Comparison of ENCODE assay signal across 8 cellular contexts in genomic region chr2:135948642-135949355, GRCh38. TPM values are rescaled to one million over a fixed set of nuclear protein-coding genes. Genes with fewer than 3 reads are reported as not detected.
A peak's percentile ranks its signal among the peaks of the same experiment; 100 is the strongest.
DNase-seq lines count a peak whose midpoint lies in the region; ATAC-seq and TF ChIP-seq lines count a peak whose summit lies in the region.

No MANE protein-coding gene starts in this region.

- peak overlapping the region; percentile 91 for H3K27ac ChIP-seq in CD4-positive, CD25-positive, alpha-beta regulatory T cell (ENCODE audit: insufficient read depth, low read length, poor library complexity, severe bottlenecking)
- H3K27ac ChIP-seq in esophagus muscularis mucosa (replicated peaks in 1 of 4) = no peak overlapping the region

- ATAC-seq in CD4-positive, CD25-positive, alpha-beta regulatory T cell (ENCODE audit: low read depth in 2 of 2) = peak; percentile 73 to 84
- peak; percentile 69 for ATAC-seq in GM21381 (IDR thresholded peaks at IDR 0.05; ENCODE audit: unreplicated experiment)
- ATAC-seq in activated naive CD8-positive, alpha-beta T cell treated with anti-CD3 and anti-CD28 coated beads, Interleukin-2, amount 50 U/mL, for 24 hours = peak; percentile 81
- peak in 1 of 2 donors; percentile 33 for ATAC-seq in naive thymus-derived CD8-positive, alpha-beta T cell

- WGBS in esophagus muscularis mucosa = 81% methylated on average over 9 of the region's 9 CpGs

- peak overlapping the region; percentile 45 for H3K4me3 ChIP-seq in CD4-positive, CD25-positive, alpha-beta regulatory T cell (ENCODE audit: low read depth, low read length)
- no peak overlapping the region for H3K4me3 ChIP-seq in esophagus muscularis mucosa

- H3K4me3 Mint-ChIP-seq in CD4-positive, CD25-positive, alpha-beta regulatory T cell = peak overlapping the region; percentile 76 to 80 (median 76)
- peak overlapping the region; percentile 38 for H3K4me3 Mint-ChIP-seq in activated naive CD8-positive, alpha-beta T cell treated with anti-CD3 and anti-CD28 coated beads, Interleukin-2, amount 50 U/mL, for 24 hours
- peak overlapping the region in 2 of 10 donors; percentile 62 to 64 for H3K4me3 Mint-ChIP-seq in naive thymus-derived CD8-positive, alpha-beta T cell

- H3K36me3 Mint-ChIP-seq in CD4-positive, CD25-positive, alpha-beta regulatory T cell = peaks cover 35% of the 10 kb centered on the region
- H3K36me3 Mint-ChIP-seq in activated naive CD8-positive, alpha-beta T cell treated with anti-CD3 and anti-CD28 coated beads, Interleukin-2, amount 50 U/mL, for 24 hours (ENCODE audit: low read depth) = peaks cover 50% of the 10 kb centered on the region
- H3K36me3 Mint-ChIP-seq in naive thymus-derived CD8-positive, alpha-beta T cell = peaks cover 0 to 43% (median 29%) of the 10 kb centered on the region in 3 donors

- TF ChIP-seq EP300 in Ishikawa (IDR thresholded peaks at IDR 0.05; ENCODE audit: borderline replicate concordance) (no peak), esophagus muscularis mucosa (IDR thresholded peaks at IDR 0.05) (no peak)

- no peak for TF ChIP-seq CTCF in esophagus muscularis mucosa (IDR thresholded peaks at IDR 0.05)

- H3K27me3 Mint-ChIP-seq in CD4-positive, CD25-positive, alpha-beta regulatory T cell = no peaks in the 10 kb centered on the region
- H3K27me3 Mint-ChIP-seq in activated naive CD8-positive, alpha-beta T cell treated with anti-CD3 and anti-CD28 coated beads, Interleukin-2, amount 50 U/mL, for 24 hours = no peaks in the 10 kb centered on the region
- H3K27me3 Mint-ChIP-seq in naive thymus-derived CD8-positive, alpha-beta T cell = no peaks in the 10 kb centered on the region

- peaks cover 32% of the 10 kb centered on the region for H3K4me1 ChIP-seq in CD4-positive, CD25-positive, alpha-beta regulatory T cell (ENCODE audit: control insufficient read depth, insufficient read depth, low read length, poor library complexity, severe bottlenecking)
- peaks cover 16 to 46% (median 31%) of the 10 kb centered on the region in 4 donors for H3K4me1 ChIP-seq in esophagus muscularis mucosa

- DNase-seq in CD4-positive, CD25-positive, alpha-beta regulatory T cell = peak; percentile 43 to 66 (median 65)
- no peak for DNase-seq in activated naive CD8-positive, alpha-beta T cell treated with anti-CD3 and anti-CD28 coated beads, Interleukin-2, amount 50 U/mL, for 24 hours
- no peak for DNase-seq in naive thymus-derived CD8-positive, alpha-beta T cell
- DNase-seq in NCI-H446 (lab: John Stamatoyannopoulos, UW) (no peak), middle frontal gyrus (ENCODE audit: extremely low spot score, low spot score) (no peak), esophagus muscularis mucosa (ENCODE audit: extremely low spot score) (no peak)

- intact Hi-C loops in esophagus muscularis mucosa (cut with DNase I) = no loop called here

- H3K36me3 ChIP-seq in CD4-positive, CD25-positive, alpha-beta regulatory T cell (ENCODE audit: control insufficient read depth, insufficient read depth, low read length) = peaks cover 7% of the 10 kb centered on the region
- peaks cover 0 to 12% (median 3%) of the 10 kb centered on the region in 4 donors for H3K36me3 ChIP-seq in esophagus muscularis mucosa

- H3K27me3 ChIP-seq in CD4-positive, CD25-positive, alpha-beta regulatory T cell (ENCODE audit: control insufficient read depth, insufficient read depth, low read length) = no peaks in the 10 kb centered on the region
- no peaks in the 10 kb centered on the region for H3K27me3 ChIP-seq in esophagus muscularis mucosa

- H3K27ac Mint-ChIP-seq in CD4-positive, CD25-positive, alpha-beta regulatory T cell = peak overlapping the region; percentile 94 to 96 (median 96)
- H3K27ac Mint-ChIP-seq in activated naive CD8-positive, alpha-beta T cell treated with anti-CD3 and anti-CD28 coated beads, Interleukin-2, amount 50 U/mL, for 24 hours = peak overlapping the region; percentile 78
- H3K27ac Mint-ChIP-seq in naive thymus-derived CD8-positive, alpha-beta T cell = peak overlapping the region in 6 of 10 donors; percentile 53 to 97 (median 76)

- H3K4me1 Mint-ChIP-seq in CD4-positive, CD25-positive, alpha-beta regulatory T cell = peaks cover 44 to 69% (median 58%) of the 10 kb centered on the region in 4 donors
- peaks cover 58% of the 10 kb centered on the region for H3K4me1 Mint-ChIP-seq in activated naive CD8-positive, alpha-beta T cell treated with anti-CD3 and anti-CD28 coated beads, Interleukin-2, amount 50 U/mL, for 24 hours
- H3K4me1 Mint-ChIP-seq in naive thymus-derived CD8-positive, alpha-beta T cell = peaks cover 18 to 62% (median 59%) of the 10 kb centered on the region in 4 donors

- POLR2A ChIA-PET in naive thymus-derived CD8-positive, alpha-beta T cell (lab: Charles Lee) = interaction anchor here (0.5 to 1.4 kb wide), 4 partner anchors 9 to 300 kb away, joined by 3 to 4 read pairs (median 4); no protein-coding TSS in a partner anchor

- H3K9me3 ChIP-seq in CD4-positive, CD25-positive, alpha-beta regulatory T cell (ENCODE audit: control insufficient read depth in 2 of 2, low read length in 2 of 2) = no peaks in the 10 kb centered on the region
- no peaks in the 10 kb centered on the region for H3K9me3 ChIP-seq in esophagus muscularis mucosa

- H3K9me3 Mint-ChIP-seq in CD4-positive, CD25-positive, alpha-beta regulatory T cell = peaks cover 0 to 4% (median 0%) of the 10 kb centered on the region in 7 donors
- peaks cover 5% of the 10 kb centered on the region for H3K9me3 Mint-ChIP-seq in activated naive CD8-positive, alpha-beta T cell treated with anti-CD3 and anti-CD28 coated beads, Interleukin-2, amount 50 U/mL, for 24 hours
- no peaks in the 10 kb centered on the region for H3K9me3 Mint-ChIP-seq in naive thymus-derived CD8-positive, alpha-beta T cell

- no peak for TF ChIP-seq POLR2A in esophagus muscularis mucosa (IDR thresholded peaks at IDR 0.05; ENCODE audit: low read depth)

- TF ChIP-seq RAD21 in Ishikawa (IDR thresholded peaks at IDR 0.05; ENCODE audit: low read depth) = no peak

TF ChIP-seq in Ishikawa, 13 proteins besides CTCF, POLR2A, EP300 and RAD21:
- no peak for TF ChIP-seq MAX (IDR thresholded peaks at IDR 0.05)
- peak; percentile 35; the same call in 1 of the 2 replicates for TF ChIP-seq TEAD4 (IDR thresholded peaks at IDR 0.05)

RNA-seq across cellular contexts. Expression of gene DARS1, which starts 36.6 kb away (rescaled TPM):
- total RNA-seq in CD4-positive, CD25-positive, alpha-beta regulatory T cell = 51.8 TPM
- 100 to 1,000 TPM; 119 to 144 (median 130) TPM for polyA plus RNA-seq in CD4-positive, CD25-positive, alpha-beta regulatory T cell
- total RNA-seq in naive thymus-derived CD8-positive, alpha-beta T cell = 10 to 100 TPM; 58.5 to 59.4 TPM
- 100 to 1,000 TPM; 129 to 135 (median 133) TPM for polyA plus RNA-seq in naive thymus-derived CD8-positive, alpha-beta T cell
- 100 to 1,000 TPM in 3 of 4 donors, 10 to 100 TPM in 1; 98.8 to 129 (median 121) TPM for total RNA-seq in esophagus muscularis mucosa

Comparison
In these comparisons a context has a peak if more than half of its experiments do, and no peak if none do; other contexts are left out.
1. DNase-seq: peak in CD4-positive, CD25-positive, alpha-beta regulatory T cell (3 of 3); none in activated naive CD8-positive, alpha-beta T cell treated with anti-CD3 and anti-CD28 coated beads, Interleukin-2, amount 50 U/mL, for 24 hours (single experiment), naive thymus-derived CD8-positive, alpha-beta T cell (0 of 10), NCI-H446 (0 of 2), middle frontal gyrus (single experiment) and esophagus muscularis mucosa (single experiment).
2. Peak in every context shown above with its lines, with median percentiles within 50 percentile points of each other: H3K27ac Mint-ChIP-seq.